In genomic region chr12:123614110-123614509, GRCh38 we compare ENCODE assay signal across 15 cellular contexts.
"Had no signal": no experiment of that assay in that cellular context is flagged by ENCODE, and none has a peak within 500 bp of the region (broad histone marks: within the 10 kb centered on the region; RNA-seq: fewer than 3 reads in every experiment).

No MANE protein-coding gene starts in this region.

- H3K9me3 Mint-ChIP-seq: activated T-helper 17 cell treated with anti-CD3 and anti-CD28 coated beads, Interleukin-2, amount 50 U/mL, for 72 hours; mesothelial cell of epicardium; natural killer cell; WTC11 had no signal

- H3K4me3 Mint-ChIP-seq: activated T-helper 17 cell treated with anti-CD3 and anti-CD28 coated beads, Interleukin-2, amount 50 U/mL, for 72 hours; mesothelial cell of epicardium; natural killer cell; WTC11 had no signal

- H3K27ac Mint-ChIP-seq: activated T-helper 17 cell treated with anti-CD3 and anti-CD28 coated beads, Interleukin-2, amount 50 U/mL, for 72 hours; mesothelial cell of epicardium; natural killer cell; WTC11 had no signal

- ATAC-seq: activated T-helper 17 cell treated with anti-CD3 and anti-CD28 coated beads, Interleukin-2, amount 50 U/mL, for 72 hours; body of pancreas; natural killer cell; upper lobe of right lung; WTC11 had no signal

- H3K36me3 ChIP-seq: ovary had no signal

- H3K4me3 ChIP-seq: body of pancreas, cardiac muscle cell, lung, ovary, prostate gland, thyroid gland, upper lobe of right lung had no signal

- DNase-seq: activated CD4-positive, alpha-beta T cell treated with anti-CD3 and anti-CD28 coated beads, Interleukin-2, amount 50 U/mL, for 48 hours; activated naive CD4-positive, alpha-beta T cell treated with Interleukin-2 at 50 U/mL for 16 hours; anterior cingulate cortex; natural killer cell; T1000; thyroid gland; upper lobe of right lung had no signal

- H3K4me1 ChIP-seq: body of pancreas, prostate gland, thyroid gland had no signal

- H3K27me3 ChIP-seq: body of pancreas, cardiac muscle cell, ovary, thyroid gland, upper lobe of right lung had no signal

- H3K9me3 ChIP-seq: body of pancreas, ovary, prostate gland, thyroid gland, upper lobe of right lung had no signal

- H3K27me3 Mint-ChIP-seq: activated T-helper 17 cell treated with anti-CD3 and anti-CD28 coated beads, Interleukin-2, amount 50 U/mL, for 72 hours had no signal

- H3K27ac ChIP-seq: body of pancreas, cardiac muscle cell, ovary, prostate gland, thyroid gland, upper lobe of right lung had no signal

- H3K4me1 Mint-ChIP-seq: activated T-helper 17 cell treated with anti-CD3 and anti-CD28 coated beads, Interleukin-2, amount 50 U/mL, for 72 hours; mesothelial cell of epicardium; WTC11 had no signal
